1 cellular context compared by ENCODE assay signal in the genomic region with DNA sequence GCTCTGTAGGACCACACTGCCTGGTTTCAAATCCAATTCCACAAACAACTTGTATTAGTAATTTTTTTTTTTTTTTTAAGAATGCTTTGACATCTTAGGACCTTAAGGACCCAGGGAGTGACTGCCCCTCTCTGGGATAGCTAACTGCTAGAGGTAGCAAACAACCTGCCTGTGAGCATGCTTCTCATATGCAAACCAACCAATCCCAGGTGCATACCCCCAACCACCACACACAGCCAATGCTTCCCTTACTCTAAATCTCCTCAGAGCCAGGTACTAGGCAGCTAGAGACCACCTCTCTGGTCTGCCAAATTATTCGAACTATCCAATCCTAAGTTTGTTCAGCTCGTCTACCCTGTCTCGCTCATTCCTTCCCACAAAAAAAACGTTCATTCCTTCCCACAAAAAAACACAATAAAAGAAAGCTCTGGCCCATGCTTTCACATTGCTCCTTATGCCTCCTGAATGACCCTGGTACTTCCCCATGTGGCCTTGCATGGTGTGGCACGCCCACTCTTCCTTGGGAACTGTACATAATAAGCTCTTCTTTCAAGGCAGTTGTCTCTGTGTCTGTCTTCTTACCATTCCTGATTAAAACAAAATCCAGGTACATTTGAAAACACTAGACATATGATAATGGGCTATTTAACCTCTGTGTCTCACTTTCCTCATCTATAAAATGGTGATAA.
TF ChIP-seq lines count a peak whose summit lies in the region.

No MANE protein-coding gene starts in this region.

TF ChIP-seq in HCT116, 20 proteins besides CTCF, POLR2A, EP300 and RAD21 (continued from another document):
- no peak for TF ChIP-seq ZBTB33 (IDR thresholded peaks at IDR 0.05; ENCODE audit: extremely low read depth, insufficient replicate concordance, low read length)
